In the genomic region with DNA sequence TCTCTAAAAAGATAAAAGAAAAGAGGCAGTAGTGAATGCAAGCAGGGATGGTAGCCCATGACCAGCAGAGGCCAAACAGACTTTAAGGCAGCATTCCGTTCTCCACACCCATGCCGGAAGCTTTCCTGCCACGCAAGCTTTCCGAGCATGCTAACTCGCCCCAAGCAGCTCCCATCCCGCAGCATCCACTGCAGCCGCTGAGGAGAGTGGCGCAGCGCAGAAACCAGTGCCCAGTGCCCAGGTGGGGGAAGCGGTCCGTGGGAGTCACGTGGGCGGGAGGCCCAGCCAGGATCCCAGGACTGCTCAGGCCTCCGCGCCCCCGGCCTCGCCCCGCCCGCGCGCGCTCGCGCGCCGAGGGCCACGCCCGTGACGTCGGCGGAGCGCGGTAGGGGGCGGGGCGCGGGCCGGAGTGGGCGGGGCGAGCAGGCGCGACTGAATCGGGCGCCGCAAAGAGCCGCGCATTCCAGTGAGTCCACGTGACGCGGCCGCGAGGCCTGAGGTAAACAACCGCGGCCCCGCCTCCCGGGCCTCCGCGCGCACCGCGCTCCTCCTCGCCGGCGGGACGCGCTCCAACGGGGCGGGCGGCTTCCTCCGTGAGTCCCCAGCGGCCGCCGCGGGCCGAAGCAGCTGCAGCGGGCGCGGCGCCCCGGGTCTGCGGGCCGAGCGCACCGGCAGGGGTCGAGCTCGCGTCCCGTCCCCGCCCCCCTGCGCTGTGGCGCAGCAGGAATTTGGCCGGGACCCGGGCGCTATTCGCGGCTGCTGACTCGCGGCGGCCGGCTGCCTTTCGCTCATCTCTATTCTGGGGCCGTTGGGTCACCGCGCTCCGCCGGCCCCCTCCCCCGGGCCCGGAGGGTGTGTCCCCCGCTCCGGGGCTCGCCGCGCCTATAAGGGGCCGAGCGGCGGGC, we compare ENCODE assay signal across 8 cellular contexts. TPM values are rescaled to one million over a fixed set of nuclear protein-coding genes. Genes with fewer than 3 reads are reported as not detected.
DNase-seq lines count a peak whose midpoint lies in the region; ATAC-seq and TF ChIP-seq lines count a peak whose summit lies in the region.

A gene with protein sequence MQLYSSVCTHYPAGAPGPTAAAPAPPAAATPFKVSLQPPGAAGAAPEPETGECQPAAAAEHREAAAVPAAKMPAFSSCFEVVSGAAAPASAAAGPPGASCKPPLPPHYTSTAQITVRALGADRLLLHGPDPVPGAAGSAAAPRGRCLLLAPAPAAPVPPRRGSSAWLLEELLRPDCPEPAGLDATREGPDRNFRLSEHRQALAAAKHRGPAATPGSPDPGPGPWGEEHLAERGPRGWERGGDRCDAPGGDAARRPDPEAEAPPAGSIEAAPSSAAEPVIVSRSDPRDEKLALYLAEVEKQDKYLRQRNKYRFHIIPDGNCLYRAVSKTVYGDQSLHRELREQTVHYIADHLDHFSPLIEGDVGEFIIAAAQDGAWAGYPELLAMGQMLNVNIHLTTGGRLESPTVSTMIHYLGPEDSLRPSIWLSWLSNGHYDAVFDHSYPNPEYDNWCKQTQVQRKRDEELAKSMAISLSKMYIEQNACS (plus strand): TSS at position 529 of the 905 bp plus-strand sequence. CDS start 383 bp downstream, outside the sequence.

- intact Hi-C loops in lower leg skin (cut with DNase I; ENCODE audit: low total_unique reads) = no loop called here

- no peak for TF ChIP-seq CTCF in lower leg skin (IDR thresholded peaks at IDR 0.05)

- peaks cover 0 to 44% (median 39%) of the 10 kb centered on the region in 11 experiments; a peak in 16 of 22 replicates for H4K20me1 ChIP-seq in BLaER1 treated with 17β-estradiol and CSF1 and Interleukin-3, amounts not matched to agents 10 nM and 100 nM

- peak within 1 kb of the TSS; percentile 93 to 100 (median 96) for H3K27ac ChIP-seq in BLaER1 treated with 17β-estradiol and CSF1 and Interleukin-3, amounts not matched to agents 10 nM and 100 nM

- peaks cover 32 to 51% (median 37%) of the 10 kb centered on the region in 10 experiments for H3K4me1 ChIP-seq in BLaER1 treated with 17β-estradiol and CSF1 and Interleukin-3, amounts not matched to agents 10 nM and 100 nM

- H3K27me3 ChIP-seq in BLaER1 treated with 17β-estradiol and CSF1 and Interleukin-3, amounts not matched to agents 10 nM and 100 nM = peaks cover 0 to 28% (median 22%) of the 10 kb centered on the region in 11 experiments; a peak in 15 of 22 replicates

- no peaks in the 10 kb centered on the region for H3K9me3 ChIP-seq in BLaER1 treated with 17β-estradiol and CSF1 and Interleukin-3, amounts not matched to agents 10 nM and 100 nM (replicated peaks in 1 of 11)

- DNase-seq in GM19240 (ENCODE audit: insufficient read length, low spot score) (peak; percentile 77), NCI-H526 treated with DMSO at 0.1 percent for 48 hours (lab: John Stamatoyannopoulos, UW) (peak; percentile 69), dermis microvascular lymphatic vessel endothelial cell (ENCODE audit: low read depth in 2 of 2) (peak; percentile 82 to 94), lower leg skin (ENCODE audit: low spot score in 2 of 2) (peak; percentile 95 to 99)
- DNase-seq in activated CD4-positive, alpha-beta T cell treated with anti-CD3 and anti-CD28 coated beads, Interleukin-2, amount 50 U/mL, for 48 hours = peak; percentile 92 to 93
- DNase-seq in stimulated activated CD4-positive, alpha-beta T cell treated with anti-CD3 and anti-CD28 coated beads, Interleukin-4, amount 100 ng/mL, for 4 hours = peak; percentile 92 to 97

- peak within 1 kb of the TSS; percentile 94 to 100 (median 99) for H3K9ac ChIP-seq in BLaER1 treated with 17β-estradiol and CSF1 and Interleukin-3, amounts not matched to agents 10 nM and 100 nM

- peaks cover 0 to 37% (median 12%) of the 10 kb centered on the region in 11 experiments; a peak in 15 of 22 replicates for H3K36me3 ChIP-seq in BLaER1 treated with 17β-estradiol and CSF1 and Interleukin-3, amounts not matched to agents 10 nM and 100 nM

- TF ChIP-seq POLR2A in lower leg skin (IDR thresholded peaks at IDR 0.05) = peak in 1 of 2 donors; percentile 34

- 0 to 1% methylated on average over 14 to 57 of the region's 115 CpGs for WGBS in lower leg skin, 2 donors

- peak within 1 kb of the TSS; percentile 92 to 100 (median 97) for H3K4me3 ChIP-seq in BLaER1 treated with 17β-estradiol and CSF1 and Interleukin-3, amounts not matched to agents 10 nM and 100 nM
- H3K4me3 ChIP-seq in lower leg skin (ENCODE audit: low read depth, poor library complexity, severe bottlenecking) = peak within 1 kb of the TSS; percentile 78

- peak; percentile 73 for ATAC-seq in HG03457 (IDR thresholded peaks at IDR 0.05; ENCODE audit: unreplicated experiment)

- peak within 1 kb of the TSS; percentile 79 to 98 (median 87) for H3K4me2 ChIP-seq in BLaER1 treated with 17β-estradiol and CSF1 and Interleukin-3, amounts not matched to agents 10 nM and 100 nM

RNA-seq across cellular contexts. Expression of the gene that starts here (rescaled TPM):
- total RNA-seq in dermis microvascular lymphatic vessel endothelial cell (4.7 and 8.5 TPM in 2 replicates), lower leg skin (10 to 100 TPM; 29.4 to 48.5 (median 34.8) TPM)

Comparison
In these comparisons a context has a peak if more than half of its experiments do, and no peak if none do; other contexts are left out.
1. Peak in every context shown above with its lines: DNase-seq, ATAC-seq, H3K4me3 ChIP-seq and H3K27ac ChIP-seq.